ENCODE assay signal across 8 cellular contexts in genomic region chr19:16445238-16446107, GRCh38. TPM values are rescaled to one million over a fixed set of nuclear protein-coding genes. Genes with fewer than 3 reads are reported as not detected.
DNase-seq lines count a peak whose midpoint lies in the region; ATAC-seq and TF ChIP-seq lines count a peak whose summit lies in the region.

No MANE protein-coding gene starts in this region.

- H3K36me3 ChIP-seq in heart left ventricle (peaks cover 0 to 13% (median 8%) of the 10 kb centered on the region in 9 donors), breast epithelium (no peaks in the 10 kb centered on the region), testis (ENCODE audit: low read depth, missing control alignments) (no peaks in the 10 kb centered on the region)

- H3K27me3 ChIP-seq in heart left ventricle = no peaks in the 10 kb centered on the region
- H3K27me3 ChIP-seq in breast epithelium = no peaks in the 10 kb centered on the region
- H3K27me3 ChIP-seq in testis = no peaks in the 10 kb centered on the region

- ATAC-seq in heart left ventricle (no peak), left cardiac atrium (no peak), HG02852 (IDR thresholded peaks at IDR 0.05; ENCODE audit: unreplicated experiment) (no peak)
- peak; percentile 38 for ATAC-seq in stimulated activated naive CD8-positive, alpha-beta T cell treated with anti-CD3 and anti-CD28 coated beads, Interleukin-15, amount 100 ng/mL, for 72 hours

- intact Hi-C loops in heart left ventricle (cut with DNase I) (loop anchor here in 1 of 10 donors (10.0 kb wide), 1 partner anchor 49 kb away; the partner anchor contains the start of genes C19orf44 and CALR3), left cardiac atrium (cut with DNase I) (no loop called here), breast epithelium (cut with DNase I; ENCODE audit: low total_unique reads) (loop anchor here (1.0 kb wide), 1 partner anchor 21 kb away; no protein-coding TSS in a partner anchor), testis (cut with DNase I; ENCODE audit: low total_unique reads) (no loop called here)

- H3K4me3 ChIP-seq in heart left ventricle (no peak overlapping the region), breast epithelium (no peak overlapping the region), testis (no peak overlapping the region)

- no peak for TF ChIP-seq CTCF in heart left ventricle (IDR thresholded peaks at IDR 0.05)
- TF ChIP-seq CTCF in breast epithelium (IDR thresholded peaks at IDR 0.05) = no peak
- no peak for TF ChIP-seq CTCF in testis (IDR thresholded peaks at IDR 0.05)

- peaks cover 15 to 92% (median 64%) of the 10 kb centered on the region in 12 donors for H3K4me1 ChIP-seq in heart left ventricle
- H3K4me1 ChIP-seq in breast epithelium = peaks cover 3 to 15% of the 10 kb centered on the region in 2 donors
- peaks cover 19% of the 10 kb centered on the region for H3K4me1 ChIP-seq in testis

- 70 to 83% (median 81%) methylated on average over 12 to 14 of the region's 14 CpGs for WGBS in heart left ventricle, 4 donors
- WGBS in testis, 2 donors = 85% methylated on average over 13 to 14 of the region's 14 CpGs

- H3K27me3 Mint-ChIP-seq in stimulated activated naive CD8-positive, alpha-beta T cell treated with anti-CD3 and anti-CD28 coated beads, Interleukin-15, amount 100 ng/mL, for 72 hours = no peaks in the 10 kb centered on the region

- no peak overlapping the region for H3K4me3 Mint-ChIP-seq in stimulated activated naive CD8-positive, alpha-beta T cell treated with anti-CD3 and anti-CD28 coated beads, Interleukin-15, amount 100 ng/mL, for 72 hours

- H3K9me3 ChIP-seq in heart left ventricle (no peaks in the 10 kb centered on the region), breast epithelium (no peaks in the 10 kb centered on the region), testis (no peaks in the 10 kb centered on the region)

- H3K4me1 Mint-ChIP-seq in stimulated activated naive CD8-positive, alpha-beta T cell treated with anti-CD3 and anti-CD28 coated beads, Interleukin-15, amount 100 ng/mL, for 72 hours = peaks cover 63% of the 10 kb centered on the region

- H3K27ac ChIP-seq in heart left ventricle (peak overlapping the region in 11 of 12 donors; percentile 58 to 89 (median 75)), breast epithelium (peak overlapping the region; percentile 33 to 71), testis (no peak overlapping the region)

- DNase-seq in heart left ventricle (peak in 1 of 5 donors; percentile 6), left cardiac atrium (no peak), KG1 (lab: John Stamatoyannopoulos, UW) (peak; percentile 16), breast epithelium (ENCODE audit: low spot score in 2 of 2) (no peak), NCI-H2107 treated with DMSO at 0.1 percent for 48 hours (lab: John Stamatoyannopoulos, UW; ENCODE audit: unreplicated experiment) (no peak), testis (no peak)
- peak in 1 of 2 donors; percentile 21 for DNase-seq in stimulated activated naive CD8-positive, alpha-beta T cell treated with anti-CD3 and anti-CD28 coated beads, Interleukin-15, amount 100 ng/mL, for 72 hours

- peak overlapping the region in 1 of 2 donors; percentile 7 for H3K27ac Mint-ChIP-seq in stimulated activated naive CD8-positive, alpha-beta T cell treated with anti-CD3 and anti-CD28 coated beads, Interleukin-15, amount 100 ng/mL, for 72 hours

- H3K9me3 Mint-ChIP-seq in stimulated activated naive CD8-positive, alpha-beta T cell treated with anti-CD3 and anti-CD28 coated beads, Interleukin-15, amount 100 ng/mL, for 72 hours = peaks cover 3 to 7% of the 10 kb centered on the region in 2 donors

- TF ChIP-seq POLR2A in heart left ventricle (IDR thresholded peaks at IDR 0.05) = no peak
- no peak for TF ChIP-seq POLR2A in breast epithelium (IDR thresholded peaks at IDR 0.05)
- no peak for TF ChIP-seq POLR2A in testis (IDR thresholded peaks at IDR 0.05)

RNA-seq across cellular contexts. Expression of gene EPS15L1, which starts 26.3 kb away (rescaled TPM):
- total RNA-seq in heart left ventricle = 10 to 100 TPM; 24.5 to 70.1 (median 55.7) TPM
- 10 to 100 TPM; 50.0 to 56.9 TPM for polyA plus RNA-seq in heart left ventricle
- 10 to 100 TPM; 59.9 to 67.4 TPM for total RNA-seq in left cardiac atrium
- total RNA-seq in breast epithelium = 10 to 100 TPM; 17.3 to 40.2 (median 31.8) TPM
- total RNA-seq in testis = 10 to 100 TPM; 51.8 to 55.8 TPM
- polyA plus RNA-seq in testis (ENCODE audit: insufficient read depth, low read depth, low replicate concordance) = 36.5 TPM

RNA-seq across cellular contexts. Expression of gene CALR3, which starts 50.5 kb away (rescaled TPM):
- total RNA-seq in heart left ventricle = not detected
- not detected for polyA plus RNA-seq in heart left ventricle
- total RNA-seq in left cardiac atrium = not detected
- not detected for total RNA-seq in breast epithelium
- total RNA-seq in testis = 10 to 100 TPM; 40.6 to 75.7 TPM
- 102 TPM for polyA plus RNA-seq in testis (ENCODE audit: insufficient read depth, low read depth, low replicate concordance)

RNA-seq across cellular contexts. Expression of gene C19orf44, which starts 50.7 kb away (rescaled TPM):
- total RNA-seq in heart left ventricle (1 to 10 TPM; 1.6 to 4.8 (median 3.3) TPM), left cardiac atrium (1 to 10 TPM; 2.4 to 3.8 TPM), breast epithelium (10 to 100 TPM in 1 of 3 donors, 1 to 10 TPM in 2; 5.9 to 11.1 (median 6.4) TPM), testis (10 to 100 TPM; 13.6 to 35.4 TPM)
- polyA plus RNA-seq in heart left ventricle (1 to 10 TPM; 1.9 to 4.8 TPM), testis (ENCODE audit: insufficient read depth, low read depth, low replicate concordance) (40.9 TPM)

Comparison
In these comparisons a context has a peak if more than half of its experiments do, and no peak if none do; other contexts are left out.
1. H3K27ac ChIP-seq: peak in heart left ventricle (11 of 12) and breast epithelium (2 of 2); none in testis (0 of 2).
2. RNA of gene CALR3, which starts 50.5 kb away (total RNA-seq): 40.6 to 75.7 TPM in testis; not detected in heart left ventricle, not detected in left cardiac atrium and not detected in breast epithelium; every median in the first group is over 10 times any median in the second.